In the genomic region with DNA sequence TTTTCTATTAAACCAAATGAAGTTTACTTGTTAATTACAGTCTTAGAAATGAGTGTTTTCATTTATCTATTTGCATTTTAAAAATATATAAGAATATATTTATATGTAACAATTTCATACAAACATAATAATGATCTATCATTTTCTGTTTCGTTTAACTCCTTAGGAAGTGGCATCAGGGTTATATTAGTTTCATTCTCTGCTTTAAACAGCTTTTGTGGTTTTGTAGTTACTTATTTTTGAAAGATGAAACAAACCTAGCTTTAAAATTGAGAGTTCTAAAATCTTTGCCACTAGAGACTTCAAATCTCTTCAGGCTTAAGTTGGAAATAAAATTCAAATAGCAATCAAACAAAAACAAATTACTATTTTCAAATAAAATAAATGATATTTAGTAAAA, we compare ENCODE assay signal across 1 cellular context.
TF ChIP-seq lines count a peak whose summit lies in the region.

No MANE protein-coding gene starts in this region.

TF ChIP-seq in SK-N-SH, 30 proteins besides CTCF, POLR2A, EP300 and RAD21 (continued from another document):
- TF ChIP-seq CHD2 (IDR thresholded peaks at IDR 0.05; ENCODE audit: low read length, partially characterized antibody), result no peak
- no peak for TF ChIP-seq TAF1 (IDR thresholded peaks at IDR 0.05; ENCODE audit: borderline replicate concordance, low read depth, low read length)
